8 cellular contexts compared by ENCODE assay signal in genomic region chr9:125428060-125428481, GRCh38.
DNase-seq lines count a peak whose midpoint lies in the region; ATAC-seq and TF ChIP-seq lines count a peak whose summit lies in the region.

No MANE protein-coding gene starts in this region.

- H3K4me2 ChIP-seq in OCI-LY7 (ENCODE audit: low read length), result no peak overlapping the region

- H3K79me2 ChIP-seq in OCI-LY7 (ENCODE audit: insufficient read depth, low read depth, low read length), result no peaks in the 10 kb centered on the region

- H3K36me3 ChIP-seq in OCI-LY7 (ENCODE audit: insufficient read depth, low read length) (no peaks in the 10 kb centered on the region), upper lobe of right lung (no peaks in the 10 kb centered on the region)

- peak; percentile 72 for ATAC-seq in upper lobe of right lung
- no peak for ATAC-seq in HG03460 (IDR thresholded peaks at IDR 0.05; ENCODE audit: unreplicated experiment)

- no peak overlapping the region for H2AFZ ChIP-seq in OCI-LY7 (ENCODE audit: low read length)

- CTCF ChIA-PET in OCI-LY7 (lab: Charles Lee; ENCODE audit: unreplicated experiment), result no interaction called here

- BruUV-seq in OCI-LY7 (replicated peaks; lab: Mats Ljungman, UMichigan), result no TSS peak

- POLR2A ChIA-PET in OCI-LY7 (lab: Charles Lee), result no interaction called here

- DNase-seq in stimulated activated CD4-positive, alpha-beta T cell treated with anti-CD3 and anti-CD28 coated beads, Interleukin-2, amount 100 ng/mL, for 48 hours, result peak; percentile 23 to 34
- DNase-seq in stimulated activated CD4-positive, alpha-beta T cell treated with anti-CD3 and anti-CD28 coated beads, Interleukin-4, amount 100 ng/mL, for 4 hours, result no peak
- DNase-seq in OCI-LY7 (ENCODE audit: low spot score) (peak; percentile 64), fibroblast of mammary gland (ENCODE audit: low read depth) (no peak), upper lobe of right lung (peak; percentile 74), NCI-H1105 treated with DMSO at 0.1 percent for 48 hours (lab: John Stamatoyannopoulos, UW) (no peak), LoVo (ENCODE audit: low spot score) (no peak)

- H3K4me3 ChIP-seq in OCI-LY7 (ENCODE audit: low read depth, low read length, poor library complexity, severe bottlenecking) (no peak overlapping the region), fibroblast of mammary gland (ENCODE audit: control insufficient read depth, low read depth, low read length) (no peak overlapping the region), upper lobe of right lung (no peak overlapping the region)

- H3K4me1 ChIP-seq in OCI-LY7 (ENCODE audit: insufficient read depth, low read length, poor library complexity, severe bottlenecking), result no peaks in the 10 kb centered on the region
- H3K4me1 ChIP-seq in upper lobe of right lung, result no peaks in the 10 kb centered on the region

- intact Hi-C loops in OCI-LY7 (cut with micrococcal nuclease; ENCODE audit: unreplicated experiment) (loop anchor here (2.0 to 5.0 kb wide), 2 partner anchors 131 to 204 kb away; no protein-coding TSS in a partner anchor), upper lobe of right lung (cut with DNase I) (no loop called here)

- H3K27me3 ChIP-seq in upper lobe of right lung, result no peaks in the 10 kb centered on the region

- H3K9me2 ChIP-seq in OCI-LY7 (ENCODE audit: insufficient read depth, low read length), result no peaks in the 10 kb centered on the region

- H4K20me1 ChIP-seq in OCI-LY7 (ENCODE audit: insufficient read depth, low read length), result no peaks in the 10 kb centered on the region

- TF ChIP-seq CTCF in OCI-LY7 (conservative IDR thresholded peaks at IDR 0.05; ENCODE audit: low read length) (peak; percentile 86), fibroblast of mammary gland (conservative IDR thresholded peaks at IDR 0.05; ENCODE audit: control insufficient read depth, insufficient read depth, low read depth, low read length) (peak; percentile 42), upper lobe of right lung (IDR thresholded peaks at IDR 0.05) (peak; percentile 50)

- H3K9me3 ChIP-seq in OCI-LY7 (ENCODE audit: low read length), result no peaks in the 10 kb centered on the region
- H3K9me3 ChIP-seq in upper lobe of right lung, result no peaks in the 10 kb centered on the region

- H3K27ac ChIP-seq in OCI-LY7 (ENCODE audit: low read depth, low read length, poor library complexity, severe bottlenecking) (no peak overlapping the region), upper lobe of right lung (no peak overlapping the region)

Comparison
In these comparisons a context has a peak if more than half of its experiments do, and no peak if none do; other contexts are left out.
1. DNase-seq: peak in stimulated activated CD4-positive, alpha-beta T cell treated with anti-CD3 and anti-CD28 coated beads, Interleukin-2, amount 100 ng/mL, for 48 hours (2 of 2), OCI-LY7 (single experiment) and upper lobe of right lung (single experiment); none in stimulated activated CD4-positive, alpha-beta T cell treated with anti-CD3 and anti-CD28 coated beads, Interleukin-4, amount 100 ng/mL, for 4 hours (0 of 2), fibroblast of mammary gland (single experiment), NCI-H1105 treated with DMSO at 0.1 percent for 48 hours (single experiment) and LoVo (single experiment).
2. Peak in every context shown above with its lines, with median percentiles within 50 percentile points of each other: CTCF ChIP-seq.